In genomic region chr10:11719496-11719895, GRCh38 we compare ENCODE assay signal across 15 cellular contexts. TPM values are rescaled to one million over a fixed set of nuclear protein-coding genes. Genes with fewer than 3 reads are reported as not detected.
A peak's percentile ranks its signal among the peaks of the same experiment; 100 is the strongest.
DNase-seq lines count a peak whose midpoint lies in the region; ATAC-seq, FAIRE-seq and TF ChIP-seq lines count a peak whose summit lies in the region.
"Had no signal": no experiment of that assay in that cellular context is flagged by ENCODE, and none has a peak within 500 bp of the region (broad histone marks: within the 10 kb centered on the region; RNA-seq: fewer than 3 reads in every experiment).

No MANE protein-coding gene starts in this region.

- H3K27me3 ChIP-seq in K562 (ENCODE audit: control insufficient read depth in 2 of 2, insufficient read depth in 2 of 2, low read length in 2 of 2): no peaks in the 10 kb centered on the region
- H3K27me3 ChIP-seq: BLaER1 had no signal

- peaks cover 0 to 20% of the 10 kb centered on the region in 2 experiments; a peak in 4 of 5 replicates for H3K4me1 ChIP-seq in K562 (replicated peaks in 1 of 2; ENCODE audit: control insufficient read depth in 2 of 2, insufficient read depth in 2 of 2, low read length in 2 of 2)

- WGBS in K562 (ENCODE audit: insufficient coverage, low coverage, missing lambda C conversion rate): 70% methylated on average over 7 of the region's 7 CpGs

- in situ Hi-C loops in K562 (cut with MboI): no loop called here

- POLR2A ChIA-PET in K562 (lab: Yijun Ruan, JAX): interaction anchor here (1.0 to 1.7 kb wide), 4 partner anchors 8 to 146 kb away, joined by 3 to 4 read pairs (median 4); no protein-coding TSS in a partner anchor

- TF ChIP-seq POLR2A in K562 (conservative IDR thresholded peaks at IDR 0.05): no peak

- H3K79me2 ChIP-seq in K562 (ENCODE audit: control insufficient read depth, insufficient read depth, low read length): no peaks in the 10 kb centered on the region

- H3K27ac ChIP-seq in K562 (ENCODE audit: extremely low read depth, low read depth, low read length): no peak overlapping the region
- H3K27ac ChIP-seq in caudate nucleus (ENCODE audit: low read depth, low read length): no peak overlapping the region
- H3K27ac ChIP-seq: BLaER1 had no signal

- no peak overlapping the region for H3K9ac ChIP-seq in K562 (ENCODE audit: insufficient read depth in 1 of 2, low read depth in 2 of 2, low read length in 2 of 2)
- H3K9ac ChIP-seq: BLaER1 had no signal

- peak; percentile 62 for DNase-seq in LoVo (ENCODE audit: low spot score)
- DNase-seq in K562 (ENCODE audit: extremely low read depth in 1 of 4, low spot score in 3 of 4): no peak
- peak; percentile 52 for DNase-seq in kidney tubule cell (ENCODE audit: low spot score)
- DNase-seq in activated CD4-positive, alpha-beta T cell treated with anti-CD3 and anti-CD28 coated beads for 4 hours: no peak
- no peak for DNase-seq in caudate nucleus (lab: John Stamatoyannopoulos, UW)
- no peak for DNase-seq in NCI-H345 (lab: John Stamatoyannopoulos, UW)
- DNase-seq: NCI-H1417 treated with DMSO at 0.1 percent for 48 hours, NCI-H2081, NCI-H69, SHP77 treated with DMSO at 0.1 percent for 48 hours had no signal

- no peak for TF ChIP-seq CTCF in K562 (IDR thresholded peaks at IDR 0.05 in 2 of 3, conservative IDR thresholded peaks at IDR 0.05 in 1 of 3; ENCODE audit: insufficient read depth in 2 of 3, low read depth in 1 of 3, low read length in 3 of 3)

- no peak overlapping the region for H3K4me3 ChIP-seq in K562
- H3K4me3 ChIP-seq: BLaER1 had no signal

- CTCF ChIA-PET in K562 (lab: Yijun Ruan, JAX; ENCODE audit: low intra/inter-chr PET ratio): no interaction called here

- TF ChIP-seq EP300 in K562 (IDR thresholded peaks at IDR 0.05; ENCODE audit: low read length): no peak

- H3K9me1 ChIP-seq in K562 (ENCODE audit: control insufficient read depth, insufficient read depth, low read length): no peaks in the 10 kb centered on the region

- BruUV-seq in K562 (replicated peaks; lab: Mats Ljungman, UMichigan): no TSS peak

- ATAC-seq in K562 (no peak), GM18498 (IDR thresholded peaks at IDR 0.05; ENCODE audit: unreplicated experiment) (no peak)
- ATAC-seq: HepG2 had no signal

- no peak for TF ChIP-seq RAD21 in K562 (CRISPR knock-in tag; conservative IDR thresholded peaks at IDR 0.05 in 1 of 2, IDR thresholded peaks at IDR 0.05 in 1 of 2)

- no peak overlapping the region for H3K4me2 ChIP-seq in K562 (ENCODE audit: insufficient read depth, low read length)
- H3K4me2 ChIP-seq: BLaER1 had no signal

- no peak for FAIRE-seq in K562 (lab: Jason Lieb, UNC)
- FAIRE-seq: GM18507, HepG2, RCC 7860 had no signal

- H4K20me1 ChIP-seq in K562 (replicated peaks; ENCODE audit: control insufficient read depth, insufficient read depth, low read length): no peaks in the 10 kb centered on the region
- H4K20me1 ChIP-seq: BLaER1 had no signal

- intact Hi-C loops in K562 (cut with micrococcal nuclease): no loop called here

- peaks cover 3% of the 10 kb centered on the region; the same call in 1 of the 2 replicates for H3K9me3 ChIP-seq in K562 (replicated peaks; ENCODE audit: control insufficient read depth, insufficient read depth, low read depth, low read length)

- no peaks in the 10 kb centered on the region for H3K36me3 ChIP-seq in K562 (ENCODE audit: control insufficient read depth, insufficient read depth, low read length)
- H3K36me3 ChIP-seq: BLaER1 had no signal

- peak overlapping the region; percentile 57 for H2AFZ ChIP-seq in K562 (ENCODE audit: low read depth, low read length)

TF ChIP-seq in K562, 482 proteins besides CTCF, POLR2A, EP300 and RAD21:
- TF ChIP-seq ZFP36 (IDR thresholded peaks at IDR 0.05; ENCODE audit: low read depth, low read length, partially characterized antibody) (no peak), ARHGAP35 (IDR thresholded peaks at IDR 0.05; ENCODE audit: partially characterized antibody) (no peak), ZNF561 (CRISPR knock-in tag; conservative IDR thresholded peaks at IDR 0.05) (no peak), MITF (IDR thresholded peaks at IDR 0.05) (no peak)

RNA-seq across cellular contexts. Expression of gene ECHDC3, which starts 22.7 kb away (rescaled TPM):
- 4.0 and 10.2 TPM in 2 replicates for total RNA-seq in K562 (2011; cell fraction: chromatin; rRNA removed; ENCODE audit: low replicate concordance)
- total RNA-seq in K562 (2011; cell fraction: nucleolus; rRNA removed): 9.7 and 10.3 TPM in 2 replicates
- total RNA-seq in K562 (2011; cell fraction: nucleoplasm; rRNA removed): 5.5 and 5.7 TPM in 2 replicates
- total RNA-seq in K562 (2014; rRNA removed): 19.4 and 25.7 TPM in 2 replicates
- total RNA-seq in K562 (2014; rRNA removed; fragmentation: Illumina TruSeq; extraction: Trizol): 8.9 and 9.0 TPM in 2 replicates
- total RNA-seq in K562 (2015; rRNA removed; fragmentation: Illumina TruSeq; extraction: Trizol): 12.6 and 14.0 TPM in 2 replicates
- 17.3 and 17.9 TPM in 2 replicates for total RNA-seq in K562 (2021)
- 16.1 and 21.9 TPM in 2 replicates for polyA plus RNA-seq in K562 (2011; rRNA removed)
- 17.5 and 35.2 TPM in 2 replicates for polyA plus RNA-seq in K562 (2011; cell fraction: cytosol; rRNA removed)
- polyA plus RNA-seq in K562 (2011; cell fraction: nucleus; rRNA removed): 14.3 and 27.7 TPM in 2 replicates
- 8.6 and 12.1 TPM in 2 replicates for polyA plus RNA-seq in K562 (2012)
- polyA plus RNA-seq in K562 (2014; fragmentation: Illumina TruSeq; extraction: Trizol): 15.7 and 17.1 TPM in 2 replicates
- under 1 TPM; 0.53 to 0.67 TPM for polyA plus RNA-seq in K562 (2014; fragmentation: Nextera tagmentation; extraction: Ambion mirVana)
- polyA plus RNA-seq in K562 (2014; rRNA removed): 10.0 and 17.7 TPM in 2 replicates
- polyA minus RNA-seq in K562 (2011; rRNA and poly(A)+ RNA removed): 8.7 and 16.4 TPM in 2 replicates
- polyA minus RNA-seq in K562 (2011; cell fraction: cytosol; rRNA and poly(A)+ RNA removed): 7.0 and 9.4 TPM in 2 replicates
- 7.4 and 10.4 TPM in 2 replicates for polyA minus RNA-seq in K562 (2011; cell fraction: nucleus; rRNA and poly(A)+ RNA removed)
- total RNA-seq: HepG2 had no signal
- polyA plus RNA-seq: HepG2 had no signal

Comparison
In these comparisons a context has a peak if more than half of its experiments do, and no peak if none do; other contexts are left out.
1. DNase-seq: peak in LoVo (single experiment) and kidney tubule cell (single experiment); none in K562 (0 of 4), activated CD4-positive, alpha-beta T cell treated with anti-CD3 and anti-CD28 coated beads for 4 hours (0 of 2), caudate nucleus (0 of 61) and NCI-H345 (single experiment).